12 cellular contexts compared by ENCODE assay signal in the genomic region with DNA sequence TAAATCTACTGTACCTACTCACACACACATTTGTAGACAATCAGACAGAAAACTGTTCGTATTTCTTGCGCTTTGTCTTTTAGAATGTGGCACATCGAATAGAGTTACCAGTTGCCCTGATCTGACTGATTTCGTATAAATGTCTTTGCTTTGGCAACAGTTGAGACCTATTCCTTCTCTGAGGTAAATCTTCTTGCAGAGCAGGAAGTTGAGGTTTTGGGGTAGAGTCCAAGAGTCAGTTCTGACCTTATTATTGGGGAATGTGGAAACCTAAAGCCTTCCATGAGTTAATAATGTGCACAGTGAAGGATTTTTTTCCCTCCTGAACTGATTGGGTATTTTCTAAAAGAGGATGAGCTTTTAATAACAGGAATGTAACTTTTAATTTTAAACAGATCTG.
A peak's percentile ranks its signal among the peaks of the same experiment; 100 is the strongest.
DNase-seq lines count a peak whose midpoint lies in the region; ATAC-seq and TF ChIP-seq lines count a peak whose summit lies in the region.
"Had no signal": no experiment of that assay in that cellular context is flagged by ENCODE, and none has a peak within 500 bp of the region (broad histone marks: within the 10 kb centered on the region; RNA-seq: fewer than 3 reads in every experiment).

No MANE protein-coding gene starts in this region.

- H3K27me3 ChIP-seq in PC-9 (ENCODE audit: insufficient read depth, low read depth), result no peaks in the 10 kb centered on the region
- no peaks in the 10 kb centered on the region for H3K27me3 ChIP-seq in CD4-positive, alpha-beta memory T cell (ENCODE audit: insufficient read depth, low read length)

- H3K4me1 ChIP-seq in PC-9 (replicated peaks; ENCODE audit: insufficient read depth), result peaks cover 24% of the 10 kb centered on the region
- H3K4me1 ChIP-seq in CD4-positive, alpha-beta memory T cell (ENCODE audit: insufficient read depth, low read length), result no peaks in the 10 kb centered on the region

- no TSS peak for BruUV-seq in PC-9 (replicated peaks; lab: Mats Ljungman, UMichigan)

- H3K4me2 ChIP-seq in PC-9, result peak overlapping the region; percentile 48

- H3K27ac ChIP-seq in PC-9, result peak overlapping the region; percentile 47
- no peak overlapping the region for H3K27ac ChIP-seq in CD4-positive, alpha-beta memory T cell (ENCODE audit: low read depth, low read length)

- peaks cover 8% of the 10 kb centered on the region; the same call in 1 of the 2 replicates for H3F3A ChIP-seq in PC-9 (ENCODE audit: insufficient read depth, low read depth)

- no peak for TF ChIP-seq CTCF in PC-9 (conservative IDR thresholded peaks at IDR 0.05)
- TF ChIP-seq CTCF in epithelial cell of proximal tubule (conservative IDR thresholded peaks at IDR 0.05; ENCODE audit: low read depth, low read length), result no peak

- DNase-seq in ELR (ENCODE audit: low read depth), result peak; percentile 96
- DNase-seq in PC-9, result peak; percentile 44 to 93
- DNase-seq in epithelial cell of proximal tubule (ENCODE audit: low read depth), result peak; percentile 55
- DNase-seq in renal cortical epithelial cell (ENCODE audit: low read depth), result peak; percentile 93
- DNase-seq in NCI-H82 (lab: John Stamatoyannopoulos, UW), result no peak
- no peak for DNase-seq in CD4-positive, alpha-beta memory T cell
- no peak for DNase-seq in middle frontal gyrus (ENCODE audit: extremely low spot score, low spot score)
- DNase-seq: activated B cell treated with CpG ODN at 0.5 μM for 24 hours, naive B cell, NCI-H2081 had no signal

- peaks cover 4 to 5% of the 10 kb centered on the region in 2 donors for H3K27me3 Mint-ChIP-seq in CD4-positive, alpha-beta memory T cell
- H3K27me3 Mint-ChIP-seq: activated B cell treated with CpG ODN at 0.5 μM for 24 hours had no signal

- no peak for ATAC-seq in HG03045 (IDR thresholded peaks at IDR 0.05; ENCODE audit: unreplicated experiment)
- ATAC-seq: HCT116 had no signal

- H3K4me1 Mint-ChIP-seq in CD4-positive, alpha-beta memory T cell, result no peaks in the 10 kb centered on the region
- H3K4me1 Mint-ChIP-seq: activated B cell treated with CpG ODN at 0.5 μM for 24 hours, naive B cell had no signal

- no peak overlapping the region for H2AFZ ChIP-seq in PC-9

- no peaks in the 10 kb centered on the region for H3K9me3 ChIP-seq in PC-9 (ENCODE audit: insufficient read depth, low read depth)
- no peaks in the 10 kb centered on the region for H3K9me3 ChIP-seq in CD4-positive, alpha-beta memory T cell (ENCODE audit: control insufficient read depth in 1 of 2, low read length in 2 of 2)

- H3K9me3 Mint-ChIP-seq in CD4-positive, alpha-beta memory T cell, result no peaks in the 10 kb centered on the region
- H3K9me3 Mint-ChIP-seq: activated B cell treated with CpG ODN at 0.5 μM for 24 hours had no signal

- no peaks in the 10 kb centered on the region for H4K20me1 ChIP-seq in PC-9 (ENCODE audit: insufficient read depth)

- H3K4me3 ChIP-seq in PC-9, result no peak overlapping the region
- H3K4me3 ChIP-seq in epithelial cell of proximal tubule (ENCODE audit: low read depth, low read length), result no peak overlapping the region
- H3K4me3 ChIP-seq in CD4-positive, alpha-beta memory T cell (ENCODE audit: low read length in 2 of 2), result no peak overlapping the region

- intact Hi-C loops in PC-9 (cut with micrococcal nuclease; ENCODE audit: unreplicated experiment), result loop anchor here (1.0 to 5.0 kb wide), 6 partner anchors 13 to 137 kb away; no protein-coding TSS in a partner anchor
- intact Hi-C loops in CD4-positive, alpha-beta memory T cell (cut with micrococcal nuclease), result no loop called here

- H3K36me3 ChIP-seq in PC-9 (ENCODE audit: low read depth), result no peaks in the 10 kb centered on the region
- H3K36me3 ChIP-seq in CD4-positive, alpha-beta memory T cell (ENCODE audit: insufficient read depth, low read length), result no peaks in the 10 kb centered on the region

- no peak overlapping the region for H3K4me3 Mint-ChIP-seq in CD4-positive, alpha-beta memory T cell
- H3K4me3 Mint-ChIP-seq: activated B cell treated with CpG ODN at 0.5 μM for 24 hours, naive B cell had no signal

- CTCF ChIA-PET in PC-9 (lab: Charles Lee), result interaction anchor here (0.6 to 0.7 kb wide), 2 partner anchors 13 to 135 kb away, joined by 3 read pairs; no protein-coding TSS in a partner anchor
- CTCF ChIA-PET in CD4-positive, alpha-beta memory T cell (lab: Charles Lee; ENCODE audit: partially characterized antibody), result no interaction called here

- no peak overlapping the region for H3K27ac Mint-ChIP-seq in CD4-positive, alpha-beta memory T cell
- H3K27ac Mint-ChIP-seq: activated B cell treated with CpG ODN at 0.5 μM for 24 hours, naive B cell had no signal

- POLR2A ChIA-PET in PC-9 (lab: Charles Lee; ENCODE audit: unreplicated experiment), result interaction anchor here (0.6 kb wide), 1 partner anchor 901 kb away, joined by 3 read pairs; no protein-coding TSS in a partner anchor
- POLR2A ChIA-PET in CD4-positive, alpha-beta memory T cell (lab: Charles Lee; ENCODE audit: partially characterized antibody), result no interaction called here

- no peaks in the 10 kb centered on the region for H3K9me2 ChIP-seq in PC-9 (ENCODE audit: insufficient read depth)

- H3K36me3 Mint-ChIP-seq in CD4-positive, alpha-beta memory T cell, result no peaks in the 10 kb centered on the region
- H3K36me3 Mint-ChIP-seq: naive B cell had no signal

- no peaks in the 10 kb centered on the region for H3K79me2 ChIP-seq in PC-9 (ENCODE audit: low read depth)

Comparison
In these comparisons a context has a peak if more than half of its experiments do, and no peak if none do; other contexts are left out.
1. DNase-seq: peak in ELR (single experiment), PC-9 (2 of 2), epithelial cell of proximal tubule (single experiment) and renal cortical epithelial cell (single experiment); none in NCI-H82 (single experiment), CD4-positive, alpha-beta memory T cell (0 of 5) and middle frontal gyrus (single experiment).